ENCODE assay signal across 23 cellular contexts in the genomic region with DNA sequence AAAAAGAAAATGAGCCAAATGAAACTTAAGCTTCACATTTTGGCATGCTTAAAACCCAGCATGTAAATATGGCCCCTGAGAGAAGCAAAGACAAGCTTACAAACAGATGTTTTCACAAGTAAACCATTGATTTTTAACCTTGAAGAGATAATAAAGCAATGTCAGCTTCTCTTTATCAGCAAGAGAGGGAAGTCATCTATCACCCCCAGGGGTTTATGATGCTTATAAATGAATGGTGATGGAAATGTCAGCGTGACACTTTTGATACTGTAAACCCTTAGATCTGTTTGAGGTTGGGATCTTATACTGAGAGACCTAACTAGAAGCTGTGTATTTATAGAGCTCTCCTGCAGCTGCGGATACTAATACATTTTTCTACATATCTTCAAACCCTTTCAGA.
A peak's percentile ranks its signal among the peaks of the same experiment; 100 is the strongest.
DNase-seq lines count a peak whose midpoint lies in the region; ATAC-seq and TF ChIP-seq lines count a peak whose summit lies in the region.
"Had no signal": no experiment of that assay in that cellular context is flagged by ENCODE, and none has a peak within 500 bp of the region (broad histone marks: within the 10 kb centered on the region; RNA-seq: fewer than 3 reads in every experiment).

No MANE protein-coding gene starts in this region.

- H3K4me2 ChIP-seq in smooth muscle cell, result no peak overlapping the region
- H3K4me2 ChIP-seq: KMS-11 had no signal

- no peaks in the 10 kb centered on the region for H3K27me3 ChIP-seq in smooth muscle cell (ENCODE audit: low read depth)

- peak; percentile 21 for DNase-seq in NCI-H2171 treated with DMSO at 0.1 percent for 48 hours (lab: John Stamatoyannopoulos, UW)
- DNase-seq in NCI-H2171 (lab: John Stamatoyannopoulos, UW), result no peak
- peak; percentile 22 for DNase-seq in NCI-H2227 (lab: John Stamatoyannopoulos, UW; ENCODE audit: unreplicated experiment)
- DNase-seq in smooth muscle cell (lab: John Stamatoyannopoulos, UW; ENCODE audit: unreplicated experiment), result no peak
- DNase-seq in amniotic stem cell (lab: John Stamatoyannopoulos, UW), result no peak
- no peak for DNase-seq in activated gamma-delta T cell (lab: John Stamatoyannopoulos, UW)
- no peak for DNase-seq in GOT3 (lab: John Stamatoyannopoulos, UW)
- DNase-seq: AML-193; C1 segment of cervical spinal cord; CD8-positive, alpha-beta memory T cell; GDM1; GM23248; IMR-90; NCI-H1105; NCI-H1694; NCI-H524; NCI-H82; PC-3; Right ventricle myocardium superior; SW 1271 had no signal

- no peak for TF ChIP-seq CTCF in smooth muscle cell (IDR thresholded peaks at IDR 0.05; ENCODE audit: borderline replicate concordance, insufficient read depth, poor library complexity, severe bottlenecking)

- H3K79me2 ChIP-seq in smooth muscle cell (ENCODE audit: low read depth), result no peaks in the 10 kb centered on the region

- H3K9me3 ChIP-seq in smooth muscle cell (replicated peaks; ENCODE audit: low read depth), result no peaks in the 10 kb centered on the region
- H3K9me3 ChIP-seq: HAP-1 had no signal

- no peaks in the 10 kb centered on the region for H3K36me3 ChIP-seq in smooth muscle cell (ENCODE audit: low read depth)
- H3K36me3 ChIP-seq: HAP-1 had no signal

- H3K4me3 ChIP-seq in smooth muscle cell, result no peak overlapping the region
- H3K4me3 ChIP-seq: GM23248, HAP-1 had no signal

- 19% methylated on average over 2 of the region's 2 CpGs for WGBS in smooth muscle cell (ENCODE audit: low lambda C conversion rate)

- peak overlapping the region; percentile 38 for H2AFZ ChIP-seq in smooth muscle cell (ENCODE audit: low read depth)
- H2AFZ ChIP-seq: GM23248 had no signal

- H3K9ac ChIP-seq in smooth muscle cell (ENCODE audit: low read depth), result no peak overlapping the region
- H3K9ac ChIP-seq: GM23248, KMS-11 had no signal

- ATAC-seq in SK-N-SH treated with all-trans-retinoic acid at 6 μM for 48 hours, result peak; percentile 68; the same call in 2 of the 3 replicates
- ATAC-seq: PC-3 had no signal

- H3K4me1 ChIP-seq in smooth muscle cell (ENCODE audit: low read depth), result no peaks in the 10 kb centered on the region
- H3K4me1 ChIP-seq: HAP-1 had no signal

- H3K27ac ChIP-seq in smooth muscle cell (ENCODE audit: low read depth), result no peak overlapping the region
- H3K27ac ChIP-seq: GM23248, KMS-11 had no signal

- H3F3A ChIP-seq in smooth muscle cell (ENCODE audit: low read depth), result no peaks in the 10 kb centered on the region

- H4K20me1 ChIP-seq in smooth muscle cell (ENCODE audit: low read depth), result no peaks in the 10 kb centered on the region

TF ChIP-seq in SK-N-SH treated with all-trans-retinoic acid at 6 μM for 48 hours, 23 proteins besides CTCF, POLR2A, EP300 and RAD21:
- no peak for TF ChIP-seq CSDC2 (CRISPR knock-in tag; IDR thresholded peaks at IDR 0.05)
- TF ChIP-seq RARB (CRISPR knock-in tag; IDR thresholded peaks at IDR 0.05), result no peak
- no peak for TF ChIP-seq BACH2 (CRISPR knock-in tag; IDR thresholded peaks at IDR 0.05; ENCODE audit: borderline replicate concordance)
- no peak for TF ChIP-seq ARNTL (CRISPR knock-in tag; IDR thresholded peaks at IDR 0.05; ENCODE audit: borderline replicate concordance, low read depth)
- TF ChIP-seq, protein P1, sequence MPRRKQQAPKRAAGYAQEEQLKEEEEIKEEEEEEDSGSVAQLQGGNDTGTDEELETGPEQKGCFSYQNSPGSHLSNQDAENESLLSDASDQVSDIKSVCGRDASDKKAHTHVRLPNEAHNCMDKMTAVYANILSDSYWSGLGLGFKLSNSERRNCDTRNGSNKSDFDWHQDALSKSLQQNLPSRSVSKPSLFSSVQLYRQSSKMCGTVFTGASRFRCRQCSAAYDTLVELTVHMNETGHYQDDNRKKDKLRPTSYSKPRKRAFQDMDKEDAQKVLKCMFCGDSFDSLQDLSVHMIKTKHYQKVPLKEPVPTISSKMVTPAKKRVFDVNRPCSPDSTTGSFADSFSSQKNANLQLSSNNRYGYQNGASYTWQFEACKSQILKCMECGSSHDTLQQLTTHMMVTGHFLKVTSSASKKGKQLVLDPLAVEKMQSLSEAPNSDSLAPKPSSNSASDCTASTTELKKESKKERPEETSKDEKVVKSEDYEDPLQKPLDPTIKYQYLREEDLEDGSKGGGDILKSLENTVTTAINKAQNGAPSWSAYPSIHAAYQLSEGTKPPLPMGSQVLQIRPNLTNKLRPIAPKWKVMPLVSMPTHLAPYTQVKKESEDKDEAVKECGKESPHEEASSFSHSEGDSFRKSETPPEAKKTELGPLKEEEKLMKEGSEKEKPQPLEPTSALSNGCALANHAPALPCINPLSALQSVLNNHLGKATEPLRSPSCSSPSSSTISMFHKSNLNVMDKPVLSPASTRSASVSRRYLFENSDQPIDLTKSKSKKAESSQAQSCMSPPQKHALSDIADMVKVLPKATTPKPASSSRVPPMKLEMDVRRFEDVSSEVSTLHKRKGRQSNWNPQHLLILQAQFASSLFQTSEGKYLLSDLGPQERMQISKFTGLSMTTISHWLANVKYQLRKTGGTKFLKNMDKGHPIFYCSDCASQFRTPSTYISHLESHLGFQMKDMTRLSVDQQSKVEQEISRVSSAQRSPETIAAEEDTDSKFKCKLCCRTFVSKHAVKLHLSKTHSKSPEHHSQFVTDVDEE (CRISPR knock-in tag; IDR thresholded peaks at IDR 0.05), result no peak
- TF ChIP-seq, protein P2, sequence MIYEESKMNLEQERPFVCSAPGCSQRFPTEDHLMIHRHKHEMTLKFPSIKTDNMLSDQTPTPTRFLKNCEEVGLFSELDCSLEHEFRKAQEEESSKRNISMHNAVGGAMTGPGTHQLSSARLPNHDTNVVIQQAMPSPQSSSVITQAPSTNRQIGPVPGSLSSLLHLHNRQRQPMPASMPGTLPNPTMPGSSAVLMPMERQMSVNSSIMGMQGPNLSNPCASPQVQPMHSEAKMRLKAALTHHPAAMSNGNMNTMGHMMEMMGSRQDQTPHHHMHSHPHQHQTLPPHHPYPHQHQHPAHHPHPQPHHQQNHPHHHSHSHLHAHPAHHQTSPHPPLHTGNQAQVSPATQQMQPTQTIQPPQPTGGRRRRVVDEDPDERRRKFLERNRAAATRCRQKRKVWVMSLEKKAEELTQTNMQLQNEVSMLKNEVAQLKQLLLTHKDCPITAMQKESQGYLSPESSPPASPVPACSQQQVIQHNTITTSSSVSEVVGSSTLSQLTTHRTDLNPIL (CRISPR knock-in tag; IDR thresholded peaks at IDR 0.05; ENCODE audit: low read depth), result no peak
- no peak for TF ChIP-seq TCF4 (CRISPR knock-in tag; IDR thresholded peaks at IDR 0.05; ENCODE audit: borderline replicate concordance)
- TF ChIP-seq ZC3H10 (CRISPR knock-in tag; IDR thresholded peaks at IDR 0.05), result no peak

Comparison
In these comparisons a context has a peak if more than half of its experiments do, and no peak if none do; other contexts are left out.
1. DNase-seq: peak in NCI-H2171 treated with DMSO at 0.1 percent for 48 hours (single experiment) and NCI-H2227 (single experiment); none in NCI-H2171 (single experiment), smooth muscle cell (single experiment), amniotic stem cell (single experiment), activated gamma-delta T cell (single experiment) and GOT3 (single experiment).